ENCODE assay signal across 8 cellular contexts in genomic region chrX:8731579-8732395, GRCh38. TPM values are rescaled to one million over a fixed set of nuclear protein-coding genes. Genes with fewer than 3 reads are reported as not detected.
DNase-seq lines count a peak whose midpoint lies in the region; ATAC-seq and TF ChIP-seq lines count a peak whose summit lies in the region.

Gene ANOS1 (minus strand): TSS chrX:8732137. CDS start chrX:8732036, 101 bp downstream.

- H3K27ac ChIP-seq in GM23248 (no peak within 1 kb of the TSS), foreskin keratinocyte (no peak within 1 kb of the TSS), osteoblast (ENCODE audit: low read depth, low read length) (no peak within 1 kb of the TSS)

- H4K20me1 ChIP-seq in GM23248 (ENCODE audit: insufficient read depth) (no peaks in the 10 kb centered on the region), osteoblast (ENCODE audit: insufficient read depth, low read length) (no peaks in the 10 kb centered on the region)

- H2AFZ ChIP-seq in GM23248: no peak within 1 kb of the TSS
- H2AFZ ChIP-seq in osteoblast (ENCODE audit: low read length): no peak within 1 kb of the TSS

- H3K4me2 ChIP-seq in GM23248 (ENCODE audit: unreplicated experiment) (no peak within 1 kb of the TSS), osteoblast (ENCODE audit: insufficient read depth, low read length) (peak within 1 kb of the TSS; percentile 32)

- H3K36me3 ChIP-seq in GM23248 (ENCODE audit: low read depth) (no peaks in the 10 kb centered on the region), NT2/D1 (ENCODE audit: insufficient read depth, insufficient read length, low read length) (peaks cover 3% of the 10 kb centered on the region), osteoblast (ENCODE audit: insufficient read depth, low read length) (no peaks in the 10 kb centered on the region)

- WGBS in GM23248 (ENCODE audit: low coverage in 1 of 2, low lambda C conversion rate in 2 of 2, missing lambda C conversion rate in 2 of 2), 2 experiments: 0 to 2% methylated on average over 20 to 26 of the region's 87 CpGs

- H3K27me3 ChIP-seq in GM23248 (replicated peaks; ENCODE audit: insufficient read depth): no peaks in the 10 kb centered on the region; the same call in 1 of the 2 replicates
- H3K27me3 ChIP-seq in NT2/D1 (ENCODE audit: insufficient read depth, insufficient read length): peaks cover 77% of the 10 kb centered on the region
- H3K27me3 ChIP-seq in foreskin keratinocyte: no peaks in the 10 kb centered on the region
- H3K27me3 ChIP-seq in osteoblast (ENCODE audit: insufficient read depth, low read length): peaks cover 8% of the 10 kb centered on the region

- H3K9me2 ChIP-seq in GM23248 (ENCODE audit: insufficient read depth): no peaks in the 10 kb centered on the region

- DNase-seq in GM23248 (peak; percentile 16), NT2/D1 (ENCODE audit: low read depth, low spot score) (peak; percentile 68), foreskin keratinocyte (peak in 1 of 2 donors; percentile 28), osteoblast (ENCODE audit: insufficient read length, low spot score, missing footprints) (peak; percentile 87), cerebellar cortex (ENCODE audit: low spot score) (no peak)

- peak; percentile 68 for ATAC-seq in foreskin keratinocyte
- ATAC-seq in GM18909 (IDR thresholded peaks at IDR 0.05; ENCODE audit: poor library complexity, unreplicated experiment): no peak
- ATAC-seq in GM18873 (IDR thresholded peaks at IDR 0.05; ENCODE audit: low FRiP score, unreplicated experiment): no peak
- no peak for ATAC-seq in HG03571 (IDR thresholded peaks at IDR 0.05; ENCODE audit: unreplicated experiment)

- H3F3A ChIP-seq in GM23248 (ENCODE audit: insufficient read depth): no peaks in the 10 kb centered on the region

- TF ChIP-seq CTCF in foreskin keratinocyte (conservative IDR thresholded peaks at IDR 0.05) (peak; percentile 1), osteoblast (IDR thresholded peaks at IDR 0.05; ENCODE audit: extremely low read depth, low read depth, low read length) (no peak)

- H3K4me3 ChIP-seq in GM23248 (peak within 1 kb of the TSS; percentile 43), NT2/D1 (ENCODE audit: insufficient read length, low read depth) (peak within 1 kb of the TSS; percentile 70), osteoblast (ENCODE audit: insufficient read depth, low read length) (peak within 1 kb of the TSS; percentile 33)

- H3K9ac ChIP-seq in GM23248 (no peak within 1 kb of the TSS), NT2/D1 (ENCODE audit: insufficient read length, low read depth) (peak within 1 kb of the TSS; percentile 76)

- H3K9me3 ChIP-seq in GM23248 (ENCODE audit: low read depth) (no peaks in the 10 kb centered on the region), NT2/D1 (ENCODE audit: insufficient read depth, low read length) (no peaks in the 10 kb centered on the region), osteoblast (ENCODE audit: low read depth, low read length) (no peaks in the 10 kb centered on the region)

- H3K4me1 ChIP-seq in GM23248 (ENCODE audit: insufficient read depth) (no peaks in the 10 kb centered on the region), NT2/D1 (ENCODE audit: insufficient read depth, insufficient read length) (peaks cover 9% of the 10 kb centered on the region), foreskin keratinocyte (no peaks in the 10 kb centered on the region), osteoblast (ENCODE audit: insufficient read depth, low read length) (no peaks in the 10 kb centered on the region)

- H3K79me2 ChIP-seq in GM23248 (ENCODE audit: insufficient read depth) (no peaks in the 10 kb centered on the region), osteoblast (ENCODE audit: insufficient read depth, low read length) (no peaks in the 10 kb centered on the region)

- in situ Hi-C loops in GM23248 (cut with MboI): loop anchor here (25.0 kb wide), 1 partner anchor 744 kb away; no protein-coding TSS in a partner anchor

RNA-seq across cellular contexts. Expression of gene ANOS1, which starts in this region (rescaled TPM):
- total RNA-seq in GM23248 (2014; rRNA removed; shearing (Covaris generic)): not detected in 2 replicates
- not detected in 2 replicates for polyA plus RNA-seq in GM23248 (2016; fragmentation: Nextera tagmentation; extraction: Ambion mirVana)
- 3.0 and 4.3 TPM in 2 replicates for total RNA-seq in foreskin keratinocyte
- 1.5 and 1.7 TPM in 2 replicates for polyA plus RNA-seq in foreskin keratinocyte
- total RNA-seq in osteoblast: 1.1 and 1.5 TPM in 2 replicates

Comparison
In these comparisons a context has a peak if more than half of its experiments do, and no peak if none do; other contexts are left out.
1. Peak in DNase-seq and H3K4me3 ChIP-seq in GM23248; RNA of the gene not detected or under 1 TPM.